ENCODE assay signal across 21 cellular contexts in genomic region chr7:29116361-29116760, GRCh38. TPM values are rescaled to one million over a fixed set of nuclear protein-coding genes. Genes with fewer than 3 reads are reported as not detected.
"Had no signal": no experiment of that assay in that cellular context is flagged by ENCODE, and none has a peak within 500 bp of the region (broad histone marks: within the 10 kb centered on the region; RNA-seq: fewer than 3 reads in every experiment).

No MANE protein-coding gene starts in this region.

- H3K4me3 Mint-ChIP-seq: activated B cell treated with CpG ODN at 0.5 μM for 24 hours; activated CD8-positive, alpha-beta T cell treated with anti-CD3 and anti-CD28 coated beads for 36 hours; activated naive CD8-positive, alpha-beta T cell treated with anti-CD3 and anti-CD28 coated beads for 36 hours; natural killer cell had no signal

- H3K4me1 ChIP-seq: body of pancreas, colonic mucosa, gastrocnemius medialis, transverse colon had no signal

- H3K36me3 Mint-ChIP-seq: activated naive CD8-positive, alpha-beta T cell treated with anti-CD3 and anti-CD28 coated beads for 36 hours; natural killer cell had no signal

- H3K36me3 ChIP-seq: colonic mucosa, gastrocnemius medialis, left lung, transverse colon had no signal

- H3K27ac Mint-ChIP-seq: activated B cell treated with CpG ODN at 0.5 μM for 24 hours; activated CD8-positive, alpha-beta T cell treated with anti-CD3 and anti-CD28 coated beads for 36 hours; activated naive CD8-positive, alpha-beta T cell treated with anti-CD3 and anti-CD28 coated beads for 36 hours; natural killer cell had no signal

- H3K9me3 ChIP-seq: body of pancreas, colonic mucosa, gastrocnemius medialis, heart left ventricle, left lung, transverse colon had no signal

- ATAC-seq: activated CD8-positive, alpha-beta T cell treated with anti-CD3 and anti-CD28 coated beads for 36 hours; body of pancreas; gastrocnemius medialis; heart left ventricle; left lung; natural killer cell; right cardiac atrium; stimulated activated naive CD8-positive, alpha-beta T cell treated with anti-CD3 and anti-CD28 coated beads, Interleukin-15, Interleukin-2, amounts not matched to agents 100 U/mL and 50 U/mL, for 24 hours had no signal

- H3K27me3 Mint-ChIP-seq: progenitor cell of endocrine pancreas had no signal

- H3K9me3 Mint-ChIP-seq: activated B cell treated with CpG ODN at 0.5 μM for 24 hours; activated CD8-positive, alpha-beta T cell treated with anti-CD3 and anti-CD28 coated beads for 36 hours; activated naive CD8-positive, alpha-beta T cell treated with anti-CD3 and anti-CD28 coated beads for 36 hours; natural killer cell had no signal

- H3K4me3 ChIP-seq: body of pancreas, colonic mucosa, gastrocnemius medialis, heart left ventricle, left lung, transverse colon had no signal

- H3K27ac ChIP-seq: body of pancreas, colonic mucosa, heart left ventricle, left lung had no signal

- DNase-seq: activated B cell treated with CpG ODN at 0.5 μM for 24 hours; activated CD4-positive, alpha-beta T cell treated with anti-CD3 and anti-CD28 coated beads for 48 hours; activated CD8-positive, alpha-beta T cell treated with anti-CD3 and anti-CD28 coated beads for 36 hours; activated gamma-delta T cell treated with Interleukin-2 at 50 U/mL for 16 hours; activated naive CD8-positive, alpha-beta T cell treated with anti-CD3 and anti-CD28 coated beads for 36 hours; activated T-cell treated with anti-CD3 and anti-CD28 coated beads, Interleukin-2, amount 50 U/mL, for 48 hours; amygdala; body of pancreas; central memory CD4-positive, alpha-beta T cell; colonic mucosa; gastrocnemius medialis; heart left ventricle; left lung; natural killer cell; nucleus accumbens; right cardiac atrium; small intestine; stimulated activated naive CD8-positive, alpha-beta T cell treated with anti-CD3 and anti-CD28 coated beads, Interleukin-15, Interleukin-2, amounts not matched to agents 100 U/mL and 50 U/mL, for 24 hours; transverse colon had no signal

RNA-seq across cellular contexts. Expression of gene CPVL, which starts 30.0 kb away (rescaled TPM):
- total RNA-seq: activated B cell treated with CpG ODN at 0.5 μM for 24 hours; activated CD8-positive, alpha-beta T cell treated with anti-CD3 and anti-CD28 coated beads for 36 hours; activated naive CD8-positive, alpha-beta T cell treated with anti-CD3 and anti-CD28 coated beads for 36 hours had no signal
- polyA plus RNA-seq: fibroblast of lung had no signal
